In genomic region chr9:23736293-23736692, GRCh38 we compare ENCODE assay signal across 1 cellular context.
TF ChIP-seq lines count a peak whose summit lies in the region.

No MANE protein-coding gene starts in this region.

TF ChIP-seq in WTC11, 78 proteins besides CTCF, POLR2A, EP300 and RAD21 (continued from another document):
- TF ChIP-seq ARID4B (CRISPR knock-in tag; IDR thresholded peaks at IDR 0.05; ENCODE audit: borderline replicate concordance) = no peak
- TF ChIP-seq SOX15 (CRISPR knock-in tag; IDR thresholded peaks at IDR 0.05) = no peak
- no peak for TF ChIP-seq ZNF512 (CRISPR knock-in tag; IDR thresholded peaks at IDR 0.05; ENCODE audit: borderline replicate concordance)
- TF ChIP-seq TP53 (CRISPR knock-in tag; IDR thresholded peaks at IDR 0.05) = no peak
- no peak for TF ChIP-seq E2F1 (CRISPR knock-in tag; IDR thresholded peaks at IDR 0.05)
- TF ChIP-seq NFATC4 (CRISPR knock-in tag; IDR thresholded peaks at IDR 0.05) = no peak
- no peak for TF ChIP-seq PRRX2 (CRISPR knock-in tag; IDR thresholded peaks at IDR 0.05)
